In the genomic region with DNA sequence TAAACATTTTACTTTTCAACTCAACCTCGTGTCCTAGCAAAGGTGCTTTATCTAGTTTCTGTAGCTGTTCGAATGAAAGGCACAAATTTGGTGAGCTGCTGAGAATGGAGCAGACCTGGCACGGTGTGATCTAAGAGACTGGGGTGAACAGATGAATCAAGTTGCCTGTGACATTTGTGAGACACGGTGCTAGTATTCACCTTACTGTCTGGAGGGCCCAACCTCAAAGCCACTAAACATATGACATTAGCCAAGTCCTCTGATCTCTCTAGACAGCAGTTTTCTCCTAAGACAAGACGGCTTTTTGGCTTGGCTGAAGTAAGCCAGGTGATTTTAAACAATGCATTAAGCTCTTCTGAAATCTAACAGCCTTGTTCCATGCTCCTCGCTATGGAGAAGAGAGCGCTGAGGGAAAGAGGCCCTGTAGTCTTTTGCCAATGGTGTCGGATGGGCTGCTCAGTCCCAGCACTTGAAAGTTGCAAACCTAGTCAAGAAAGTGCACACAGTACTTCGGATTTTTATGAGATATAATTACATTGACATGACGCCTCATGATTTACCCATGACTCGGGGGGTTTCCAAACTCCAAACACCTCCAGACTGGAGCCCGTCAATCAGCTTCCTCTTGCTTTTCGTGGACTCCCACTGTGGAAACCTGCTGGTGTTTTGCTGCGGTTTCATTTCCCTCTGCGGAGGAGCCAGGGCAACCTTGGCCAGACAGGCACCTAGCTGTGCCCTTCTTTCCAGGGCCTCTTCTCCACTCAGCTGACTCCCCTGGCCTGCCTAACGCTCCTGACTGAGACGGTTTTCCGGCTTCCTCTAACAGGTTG, we compare ENCODE assay signal across 8 cellular contexts. TPM values are rescaled to one million over a fixed set of nuclear protein-coding genes. Genes with fewer than 3 reads are reported as not detected.
DNase-seq lines count a peak whose midpoint lies in the region; ATAC-seq, FAIRE-seq and TF ChIP-seq lines count a peak whose summit lies in the region.

No MANE protein-coding gene starts in this region.

- TF ChIP-seq CTCF in GM12878 (IDR thresholded peaks at IDR 0.05 in 2 of 3, conservative IDR thresholded peaks at IDR 0.05 in 1 of 3; ENCODE audit: control insufficient read depth in 2 of 3, extremely low read depth in 1 of 3, insufficient read depth in 1 of 3, low read depth in 3 of 3, low read length in 3 of 3) (no peak), right lobe of liver (IDR thresholded peaks at IDR 0.05) (no peak), stomach (IDR thresholded peaks at IDR 0.05) (no peak)

- intact Hi-C loops in GM12878 (cut with micrococcal nuclease; ENCODE audit: unreplicated experiment) (loop anchor here (2.0 to 5.0 kb wide), 2 partner anchors 54 to 114 kb away; partner anchors contain the start of gene FAM20B), right lobe of liver (cut with DNase I) (no loop called here), stomach (cut with DNase I; ENCODE audit: low total_unique reads) (loop anchor here (5.0 kb wide), 2 partner anchors 211 to 286 kb away; partner anchors contain the start of genes AXDND1 and SOAT1)

- TF ChIP-seq EP300 in GM12878 (IDR thresholded peaks at IDR 0.05; ENCODE audit: borderline replicate concordance in 1 of 2, control insufficient read depth in 1 of 2, low read depth in 2 of 2, low read length in 2 of 2) (no peak), stomach (IDR thresholded peaks at IDR 0.05) (no peak)

- WGBS in GM12878 (ENCODE audit: insufficient coverage, insufficient replicate concordance, low lambda C conversion rate, missing lambda C conversion rate): 7% methylated on average over 18 of the region's 18 CpGs
- 9% methylated on average over 17 of the region's 18 CpGs for WGBS in right lobe of liver (ENCODE audit: insufficient coverage, low coverage, low lambda C conversion rate, missing lambda C conversion rate)
- WGBS in stomach, 5 donors: 25 to 30% (median 26%) methylated on average over 18 of the region's 18 CpGs

- BruUV-seq in GM12878 (replicated peaks; lab: Mats Ljungman, UMichigan): TSS peak; percentile 95

- peak; percentile 36 to 58 (median 44) for DNase-seq in stimulated activated naive CD4-positive, alpha-beta T cell (lab: John Stamatoyannopoulos, UW)
- DNase-seq in stimulated activated naive CD4-positive, alpha-beta T cell treated with Interleukin-2 at 50 U/mL for 16 hours (lab: John Stamatoyannopoulos, UW): no peak
- DNase-seq in NAMALWA (ENCODE audit: low spot score) (peak; percentile 85), GM12878 (ENCODE audit: low read depth, low spot score) (no peak), right lobe of liver (peak in 1 of 3 donors; percentile 68), stomach (no peak), NCI-H748 treated with DMSO at 0.1 percent for 48 hours (lab: John Stamatoyannopoulos, UW) (no peak)

- H3K79me2 ChIP-seq in GM12878 (ENCODE audit: control insufficient read depth, insufficient read depth, low read length): peaks cover 39% of the 10 kb centered on the region

- RAD21 ChIA-PET in GM12878 (lab: Charles Lee; ENCODE audit: unreplicated experiment): interaction anchor here (0.6 to 8.3 kb wide), 12 partner anchors 34 to 988 kb away, joined by 3 to 61 read pairs (median 4); no protein-coding TSS in a partner anchor

- no peaks in the 10 kb centered on the region for H4K20me1 ChIP-seq in GM12878 (ENCODE audit: control insufficient read depth, insufficient read depth)

- POLR2A ChIA-PET in GM12878 (lab: Charles Lee): interaction anchor here (0.7 to 2.2 kb wide), 5 partner anchors 38 to 284 kb away, joined by 3 to 9 read pairs (median 3); partner anchors contain the start of gene SOAT1

- ATAC-seq in GM12878: no peak; the same call in 2 of the 3 replicates
- ATAC-seq in right lobe of liver: peak in 1 of 4 donors; percentile 56
- ATAC-seq in GM18870 (IDR thresholded peaks at IDR 0.05; ENCODE audit: unreplicated experiment): no peak

- in situ Hi-C loops in GM12878 (cut with MboI): loop anchor here (5.0 to 25.0 kb wide), 2 partner anchors 286 to 731 kb away; partner anchors contain the start of gene AXDND1

- peak overlapping the region; percentile 95 for H3K4me3 ChIP-seq in GM12878
- H3K4me3 ChIP-seq in right lobe of liver: peak overlapping the region; percentile 95 to 99 (median 98)
- peak overlapping the region; percentile 77 to 93 (median 84) for H3K4me3 ChIP-seq in stomach

- H3K9ac ChIP-seq in GM12878 (ENCODE audit: control insufficient read depth, insufficient read depth, low read length): peak overlapping the region; percentile 92

- SMC1A ChIA-PET in GM12878 (lab: Charles Lee; ENCODE audit: uncharacterized antibody, unreplicated experiment): interaction anchor here (0.7 to 5.9 kb wide), 20 partner anchors 10 to 519 kb away, joined by 3 to 35 read pairs (median 4); partner anchors contain the start of genes AXDND1 and SOAT1

- H3K36me3 ChIP-seq in GM12878 (ENCODE audit: control insufficient read depth in 2 of 2, insufficient read depth in 2 of 2, low read length in 1 of 2): peaks cover 0 to 4% of the 10 kb centered on the region in 2 experiments; a peak in 3 of 4 replicates
- H3K36me3 ChIP-seq in right lobe of liver: peaks cover 0 to 4% (median 0%) of the 10 kb centered on the region in 4 donors
- peaks cover 7 to 19% (median 13%) of the 10 kb centered on the region in 4 donors for H3K36me3 ChIP-seq in stomach

- H2AFZ ChIP-seq in GM12878 (ENCODE audit: control insufficient read depth, low read depth, low read length): peak overlapping the region; percentile 88

- H3K9me3 ChIP-seq in GM12878 (replicated peaks; ENCODE audit: control insufficient read depth, insufficient read depth, low read length) (no peaks in the 10 kb centered on the region), right lobe of liver (no peaks in the 10 kb centered on the region), stomach (no peaks in the 10 kb centered on the region)

- H3K27ac ChIP-seq in GM12878 (ENCODE audit: control insufficient read depth, insufficient read depth) (peak overlapping the region; percentile 96), right lobe of liver (peak overlapping the region; percentile 58 to 84 (median 67)), stomach (peak overlapping the region; percentile 79 to 94 (median 93))

- CTCF ChIA-PET in GM12878 (lab: Yijun Ruan, JAX): interaction anchor here (0.6 to 5.4 kb wide), 14 partner anchors 40 to 733 kb away, joined by 3 to 80 read pairs (median 5); partner anchors contain the start of genes AXDND1 and SOAT1

- H3K4me1 ChIP-seq in GM12878 (ENCODE audit: control insufficient read depth, insufficient read depth, low read length) (peaks cover 16% of the 10 kb centered on the region), right lobe of liver (peaks cover 0 to 13% (median 6%) of the 10 kb centered on the region in 4 donors), stomach (peaks cover 17 to 37% (median 25%) of the 10 kb centered on the region in 4 donors)

- H3K27me3 ChIP-seq in GM12878 (replicated peaks in 1 of 2; ENCODE audit: control insufficient read depth in 2 of 2, insufficient read depth in 2 of 2, low read length in 1 of 2) (no peaks in the 10 kb centered on the region), right lobe of liver (no peaks in the 10 kb centered on the region), stomach (no peaks in the 10 kb centered on the region)

- no peak for TF ChIP-seq RAD21 in GM12878 (IDR thresholded peaks at IDR 0.05; ENCODE audit: insufficient read depth, low read depth, low read length)

- TF ChIP-seq POLR2A in GM12878 (IDR thresholded peaks at IDR 0.05; ENCODE audit: low read depth, low read length) (no peak), right lobe of liver (IDR thresholded peaks at IDR 0.05) (no peak), stomach (IDR thresholded peaks at IDR 0.05) (no peak)

- H3K4me2 ChIP-seq in GM12878 (ENCODE audit: control insufficient read depth, insufficient read depth): peak overlapping the region; percentile 99

- FAIRE-seq in GM12878 (lab: Jason Lieb, UNC): no peak

RNA-seq across cellular contexts. Expression of gene TOR3A, which starts 0.8 kb away (rescaled TPM):
- total RNA-seq in GM12878 (2013; cell fraction: nucleolus; rRNA removed): 40.3 and 44.1 TPM in 2 replicates
- total RNA-seq in GM12878 (2014; rRNA removed) (50.7 and 74.6 TPM in 2 replicates), GM12878 (2014; rRNA removed; fragmentation: Illumina TruSeq; extraction: Trizol) (28.7 and 29.8 TPM in 2 replicates), GM12878 (2021) (48.3 and 48.9 TPM in 2 replicates), right lobe of liver (10 to 100 TPM in 4 of 6 experiments, 1 to 10 TPM in 2; 4.7 to 52.8 (median 13.1) TPM), stomach (100 to 1,000 TPM in 1 of 5 donors, 10 to 100 TPM in 3, 1 to 10 TPM in 1; 5.3 to 285 (median 32.1) TPM)
- polyA plus RNA-seq in GM12878 (2011; ENCODE audit: low read depth): 20.3 TPM
- polyA plus RNA-seq in GM12878 (2011; rRNA removed) (31.1 and 43.7 TPM in 2 replicates), GM12878 (2014; fragmentation: Illumina TruSeq; extraction: Trizol) (40.9 and 42.5 TPM in 2 replicates), GM12878 (2014; fragmentation: Nextera tagmentation; extraction: Ambion mirVana) (10 to 100 TPM in 1 of 2 experiments, 1 to 10 TPM in 1; 8.6 to 14.5 TPM), GM12878 (2014; rRNA removed) (85.5 and 87.9 TPM in 2 replicates), GM12878 (2016; fragmentation: Nextera tagmentation; extraction: Ambion mirVana) (10 to 100 TPM; 62.5 to 64.1 TPM), stomach (10 to 100 TPM in 2 of 3 donors, 1 to 10 TPM in 1; 8.2 to 13.3 (median 10.6) TPM)
- polyA plus RNA-seq in GM12878 (2011; cell fraction: cytosol; rRNA removed): 55.6 and 76.1 TPM in 2 replicates
- polyA plus RNA-seq in GM12878 (2011; cell fraction: nucleus; rRNA removed): 61.5 and 79.8 TPM in 2 replicates
- 26.2 and 37.0 TPM in 2 replicates for polyA plus RNA-seq in GM12878 (2012)
- polyA minus RNA-seq in GM12878 (2011; rRNA and poly(A)+ RNA removed): 69.6 and 100.0 TPM in 2 replicates
- 25.1 and 26.2 TPM in 2 replicates for polyA minus RNA-seq in GM12878 (2011; cell fraction: cytosol; rRNA and poly(A)+ RNA removed)
- polyA minus RNA-seq in GM12878 (2011; cell fraction: nucleus; rRNA and poly(A)+ RNA removed): 25.5 and 49.1 TPM in 2 replicates

RNA-seq across cellular contexts. Expression of gene FAM20B, which starts 55.4 kb away (rescaled TPM):
- total RNA-seq in GM12878 (2013; cell fraction: nucleolus; rRNA removed): 22.0 and 24.9 TPM in 2 replicates
- total RNA-seq in GM12878 (2014; rRNA removed): 13.3 and 16.4 TPM in 2 replicates
- total RNA-seq in GM12878 (2014; rRNA removed; fragmentation: Illumina TruSeq; extraction: Trizol): 22.8 and 22.9 TPM in 2 replicates
- 25.6 and 29.5 TPM in 2 replicates for total RNA-seq in GM12878 (2021)
- polyA plus RNA-seq in GM12878 (2011; ENCODE audit: low read depth): 7.0 TPM
- polyA plus RNA-seq in GM12878 (2011; rRNA removed): 16.3 and 18.8 TPM in 2 replicates
- polyA plus RNA-seq in GM12878 (2011; cell fraction: cytosol; rRNA removed): 10.0 and 11.9 TPM in 2 replicates
- 5.3 and 5.6 TPM in 2 replicates for polyA plus RNA-seq in GM12878 (2011; cell fraction: nucleus; rRNA removed)
- polyA plus RNA-seq in GM12878 (2012): 8.3 and 9.5 TPM in 2 replicates
- 17.4 and 23.2 TPM in 2 replicates for polyA plus RNA-seq in GM12878 (2014; fragmentation: Illumina TruSeq; extraction: Trizol)
- polyA plus RNA-seq in GM12878 (2014; fragmentation: Nextera tagmentation; extraction: Ambion mirVana): 1 to 10 TPM; 2.4 to 4.0 TPM
- polyA plus RNA-seq in GM12878 (2014; rRNA removed): 10.3 and 12.4 TPM in 2 replicates
- polyA plus RNA-seq in GM12878 (2016; fragmentation: Nextera tagmentation; extraction: Ambion mirVana): 1 to 10 TPM; 4.7 to 6.3 TPM
- 26.4 and 29.9 TPM in 2 replicates for polyA minus RNA-seq in GM12878 (2011; rRNA and poly(A)+ RNA removed)
- 9.1 and 11.0 TPM in 2 replicates for polyA minus RNA-seq in GM12878 (2011; cell fraction: cytosol; rRNA and poly(A)+ RNA removed)
- 2.9 and 4.9 TPM in 2 replicates for polyA minus RNA-seq in GM12878 (2011; cell fraction: nucleus; rRNA and poly(A)+ RNA removed)
- total RNA-seq in right lobe of liver: 10 to 100 TPM; 14.7 to 19.6 (median 17.1) TPM
- 10 to 100 TPM; 17.4 to 43.3 (median 26.3) TPM for total RNA-seq in stomach
- 1 to 10 TPM; 8.1 to 9.2 (median 8.8) TPM for polyA plus RNA-seq in stomach

Comparison
In these comparisons a context has a peak if more than half of its experiments do, and no peak if none do; other contexts are left out.
1. DNase-seq: peak in stimulated activated naive CD4-positive, alpha-beta T cell (6 of 6) and NAMALWA (single experiment); none in stimulated activated naive CD4-positive, alpha-beta T cell treated with Interleukin-2 at 50 U/mL for 16 hours (single experiment), GM12878 (single experiment), stomach (single experiment) and NCI-H748 treated with DMSO at 0.1 percent for 48 hours (single experiment).
2. intact Hi-C loops: an anchor here in GM12878 (2.0 to 5.0 kb wide) and stomach (5.0 kb wide); none called in right lobe of liver.
3. Peak in every context shown above with its lines, with median percentiles within 50 percentile points of each other: H3K27ac ChIP-seq and H3K4me3 ChIP-seq.